1 cellular context compared by ENCODE assay signal in the genomic region with DNA sequence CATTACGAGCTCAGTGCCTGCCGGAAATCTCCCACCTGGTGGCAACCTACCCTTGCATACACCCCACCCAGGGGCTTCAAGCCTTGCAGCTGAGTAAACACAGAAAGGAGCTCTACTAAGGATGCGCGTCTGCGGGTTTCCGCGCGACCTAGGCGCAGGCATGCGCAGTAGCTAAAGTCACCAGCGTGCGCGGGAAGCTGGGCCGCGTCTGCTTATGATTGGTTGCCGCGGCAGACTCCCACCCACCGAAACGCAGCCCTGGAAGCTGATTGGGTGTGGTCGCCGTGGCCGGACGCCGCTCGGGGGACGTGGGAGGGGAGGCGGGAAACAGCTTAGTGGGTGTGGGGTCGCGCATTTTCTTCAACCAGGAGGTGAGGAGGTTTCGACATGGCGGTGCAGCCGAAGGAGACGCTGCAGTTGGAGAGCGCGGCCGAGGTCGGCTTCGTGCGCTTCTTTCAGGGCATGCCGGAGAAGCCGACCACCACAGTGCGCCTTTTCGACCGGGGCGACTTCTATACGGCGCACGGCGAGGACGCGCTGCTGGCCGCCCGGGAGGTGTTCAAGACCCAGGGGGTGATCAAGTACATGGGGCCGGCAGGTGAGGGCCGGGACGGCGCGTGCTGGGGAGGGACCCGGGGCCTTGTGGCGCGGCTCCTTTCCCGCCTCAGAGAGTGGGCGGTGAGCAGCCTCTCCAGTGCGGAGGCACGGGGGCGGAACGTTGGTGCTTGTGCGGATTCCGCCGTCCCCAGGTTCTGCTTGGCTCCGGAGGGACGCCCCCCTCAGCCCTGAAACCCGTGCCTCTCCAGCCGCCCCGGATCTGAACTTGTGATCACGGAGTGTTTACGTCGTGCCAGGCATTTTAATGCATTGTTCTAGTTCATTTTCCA.
TF ChIP-seq lines count a peak whose summit lies in the region.

TSS of gene MSH2 (plus strand) at position 352 of the 887 bp plus-strand sequence. CDS start at position 388, 36 bp downstream.

TF ChIP-seq in SK-N-SH, 30 proteins besides CTCF, POLR2A, EP300 and RAD21 (continued from another document):
- TF ChIP-seq, protein P1, sequence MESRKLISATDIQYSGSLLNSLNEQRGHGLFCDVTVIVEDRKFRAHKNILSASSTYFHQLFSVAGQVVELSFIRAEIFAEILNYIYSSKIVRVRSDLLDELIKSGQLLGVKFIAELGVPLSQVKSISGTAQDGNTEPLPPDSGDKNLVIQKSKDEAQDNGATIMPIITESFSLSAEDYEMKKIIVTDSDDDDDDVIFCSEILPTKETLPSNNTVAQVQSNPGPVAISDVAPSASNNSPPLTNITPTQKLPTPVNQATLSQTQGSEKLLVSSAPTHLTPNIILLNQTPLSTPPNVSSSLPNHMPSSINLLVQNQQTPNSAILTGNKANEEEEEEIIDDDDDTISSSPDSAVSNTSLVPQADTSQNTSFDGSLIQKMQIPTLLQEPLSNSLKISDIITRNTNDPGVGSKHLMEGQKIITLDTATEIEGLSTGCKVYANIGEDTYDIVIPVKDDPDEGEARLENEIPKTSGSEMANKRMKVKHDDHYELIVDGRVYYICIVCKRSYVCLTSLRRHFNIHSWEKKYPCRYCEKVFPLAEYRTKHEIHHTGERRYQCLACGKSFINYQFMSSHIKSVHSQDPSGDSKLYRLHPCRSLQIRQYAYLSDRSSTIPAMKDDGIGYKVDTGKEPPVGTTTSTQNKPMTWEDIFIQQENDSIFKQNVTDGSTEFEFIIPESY (IDR thresholded peaks at IDR 0.05; ENCODE audit: borderline replicate concordance, low read depth): no peak
- no peak for TF ChIP-seq FOSL2 (IDR thresholded peaks at IDR 0.05; ENCODE audit: borderline replicate concordance, low read depth)
- peak; percentile 95 for TF ChIP-seq CHD2 (IDR thresholded peaks at IDR 0.05; ENCODE audit: low read length, partially characterized antibody)
- TF ChIP-seq, protein P2, sequence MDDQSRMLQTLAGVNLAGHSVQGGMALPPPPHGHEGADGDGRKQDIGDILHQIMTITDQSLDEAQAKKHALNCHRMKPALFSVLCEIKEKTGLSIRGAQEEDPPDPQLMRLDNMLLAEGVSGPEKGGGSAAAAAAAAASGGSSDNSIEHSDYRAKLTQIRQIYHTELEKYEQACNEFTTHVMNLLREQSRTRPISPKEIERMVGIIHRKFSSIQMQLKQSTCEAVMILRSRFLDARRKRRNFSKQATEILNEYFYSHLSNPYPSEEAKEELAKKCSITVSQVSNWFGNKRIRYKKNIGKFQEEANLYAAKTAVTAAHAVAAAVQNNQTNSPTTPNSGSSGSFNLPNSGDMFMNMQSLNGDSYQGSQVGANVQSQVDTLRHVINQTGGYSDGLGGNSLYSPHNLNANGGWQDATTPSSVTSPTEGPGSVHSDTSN (IDR thresholded peaks at IDR 0.05): peak; percentile 85
- peak; percentile 38; the same call in 1 of the 2 replicates for TF ChIP-seq RFX5 (IDR thresholded peaks at IDR 0.05; ENCODE audit: low read length)
- no peak for TF ChIP-seq MEF2A (IDR thresholded peaks at IDR 0.05; ENCODE audit: borderline replicate concordance, low read depth)
- TF ChIP-seq USF1 (IDR thresholded peaks at IDR 0.05; ENCODE audit: borderline replicate concordance, low read depth): no peak
- TF ChIP-seq, protein P3, sequence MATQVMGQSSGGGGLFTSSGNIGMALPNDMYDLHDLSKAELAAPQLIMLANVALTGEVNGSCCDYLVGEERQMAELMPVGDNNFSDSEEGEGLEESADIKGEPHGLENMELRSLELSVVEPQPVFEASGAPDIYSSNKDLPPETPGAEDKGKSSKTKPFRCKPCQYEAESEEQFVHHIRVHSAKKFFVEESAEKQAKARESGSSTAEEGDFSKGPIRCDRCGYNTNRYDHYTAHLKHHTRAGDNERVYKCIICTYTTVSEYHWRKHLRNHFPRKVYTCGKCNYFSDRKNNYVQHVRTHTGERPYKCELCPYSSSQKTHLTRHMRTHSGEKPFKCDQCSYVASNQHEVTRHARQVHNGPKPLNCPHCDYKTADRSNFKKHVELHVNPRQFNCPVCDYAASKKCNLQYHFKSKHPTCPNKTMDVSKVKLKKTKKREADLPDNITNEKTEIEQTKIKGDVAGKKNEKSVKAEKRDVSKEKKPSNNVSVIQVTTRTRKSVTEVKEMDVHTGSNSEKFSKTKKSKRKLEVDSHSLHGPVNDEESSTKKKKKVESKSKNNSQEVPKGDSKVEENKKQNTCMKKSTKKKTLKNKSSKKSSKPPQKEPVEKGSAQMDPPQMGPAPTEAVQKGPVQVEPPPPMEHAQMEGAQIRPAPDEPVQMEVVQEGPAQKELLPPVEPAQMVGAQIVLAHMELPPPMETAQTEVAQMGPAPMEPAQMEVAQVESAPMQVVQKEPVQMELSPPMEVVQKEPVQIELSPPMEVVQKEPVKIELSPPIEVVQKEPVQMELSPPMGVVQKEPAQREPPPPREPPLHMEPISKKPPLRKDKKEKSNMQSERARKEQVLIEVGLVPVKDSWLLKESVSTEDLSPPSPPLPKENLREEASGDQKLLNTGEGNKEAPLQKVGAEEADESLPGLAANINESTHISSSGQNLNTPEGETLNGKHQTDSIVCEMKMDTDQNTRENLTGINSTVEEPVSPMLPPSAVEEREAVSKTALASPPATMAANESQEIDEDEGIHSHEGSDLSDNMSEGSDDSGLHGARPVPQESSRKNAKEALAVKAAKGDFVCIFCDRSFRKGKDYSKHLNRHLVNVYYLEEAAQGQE (IDR thresholded peaks at IDR 0.05; ENCODE audit: low read depth, low read length): no peak
- peak; percentile 95 for TF ChIP-seq NRF1 (IDR thresholded peaks at IDR 0.05; ENCODE audit: low read depth, low read length)
- TF ChIP-seq TEAD4 (IDR thresholded peaks at IDR 0.05; ENCODE audit: borderline replicate concordance, insufficient read depth): no peak
- TF ChIP-seq GATA2 (CRISPR knock-in tag; IDR thresholded peaks at IDR 0.05): no peak
- peak; percentile 66 for TF ChIP-seq TAF1 (IDR thresholded peaks at IDR 0.05; ENCODE audit: borderline replicate concordance, low read depth, low read length)
- no peak for TF ChIP-seq FOXM1 (IDR thresholded peaks at IDR 0.05; ENCODE audit: low read depth)
TF ChIP-seq in SK-N-SH: peak in this region for 14.
